ENCODE assay signal across 22 cellular contexts in the genomic region with DNA sequence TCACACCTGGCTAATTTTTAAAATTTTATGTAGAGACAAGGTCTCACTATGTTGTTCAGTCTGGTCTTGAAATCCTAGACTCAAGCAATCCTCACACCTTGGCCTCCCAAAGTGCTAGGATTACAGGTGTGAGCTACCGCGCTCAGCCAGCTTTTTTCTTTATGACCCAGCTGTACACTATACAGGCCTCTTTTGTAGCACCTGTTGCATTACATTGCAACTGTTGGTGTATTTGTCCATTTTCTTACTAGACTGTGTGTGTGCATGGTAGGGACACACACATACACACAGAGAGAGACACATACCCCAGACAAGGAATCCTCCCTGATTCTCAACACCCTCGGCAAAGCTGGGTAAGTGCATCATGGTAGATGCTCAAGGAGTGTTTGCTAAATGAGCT.
A peak's percentile ranks its signal among the peaks of the same experiment; 100 is the strongest.
DNase-seq lines count a peak whose midpoint lies in the region; FAIRE-seq and TF ChIP-seq lines count a peak whose summit lies in the region.
"Had no signal": no experiment of that assay in that cellular context is flagged by ENCODE, and none has a peak within 500 bp of the region (broad histone marks: within the 10 kb centered on the region; RNA-seq: fewer than 3 reads in every experiment).

No MANE protein-coding gene starts in this region.

- H3K27ac ChIP-seq in coronary artery (peak overlapping the region in 1 of 2 donors; percentile 2), endothelial cell of umbilical vein (ENCODE audit: insufficient read depth, low read depth, low read length) (no peak overlapping the region)
- H3K27ac ChIP-seq: BLaER1 had no signal

- no peak overlapping the region for H3K9ac ChIP-seq in endothelial cell of umbilical vein (replicated peaks; ENCODE audit: extremely low read depth, insufficient read depth, low read length)
- H3K9ac ChIP-seq: BLaER1 had no signal

- no peak for TF ChIP-seq POLR2A in endothelial cell of umbilical vein (IDR thresholded peaks at IDR 0.05; ENCODE audit: low read depth, low read length)

- no peaks in the 10 kb centered on the region for H3K27me3 ChIP-seq in endothelial cell of umbilical vein (ENCODE audit: control insufficient read depth in 2 of 2, insufficient read depth in 2 of 2, low read length in 2 of 2)
- H3K27me3 ChIP-seq: BE2C had no signal

- peaks cover 78% of the 10 kb centered on the region for H3K79me2 ChIP-seq in endothelial cell of umbilical vein (ENCODE audit: control insufficient read depth, insufficient read depth, low read length)

- peak; percentile 4 for FAIRE-seq in endothelial cell of umbilical vein (lab: Jason Lieb, UNC)
- FAIRE-seq: A204.1, D721Med, GM12878, GM18507 had no signal

- H2AFZ ChIP-seq in endothelial cell of umbilical vein (ENCODE audit: low read depth, low read length) = no peak overlapping the region

- H3K36me3 ChIP-seq in endothelial cell of umbilical vein (ENCODE audit: control insufficient read depth in 2 of 2, extremely low read depth in 1 of 2, insufficient read depth in 2 of 2, low read length in 2 of 2) = no peaks in the 10 kb centered on the region
- H3K36me3 ChIP-seq: BE2C, BLaER1 had no signal

- no peak overlapping the region for H3K4me2 ChIP-seq in endothelial cell of umbilical vein (ENCODE audit: insufficient read depth, low read length)
- H3K4me2 ChIP-seq: BLaER1 had no signal

- CTCF ChIA-PET in endothelial cell of umbilical vein (lab: Charles Lee) = interaction anchor here (1.0 to 1.3 kb wide), 3 partner anchors 8 to 129 kb away, joined by 3 to 6 read pairs (median 3); no protein-coding TSS in a partner anchor

- peaks cover 17% of the 10 kb centered on the region for H3K4me1 ChIP-seq in endothelial cell of umbilical vein (ENCODE audit: control insufficient read depth, extremely low read depth, insufficient read depth, low read length)
- H3K4me1 ChIP-seq: BE2C had no signal

- H3K4me3 ChIP-seq in coronary artery (no peak overlapping the region), endothelial cell of umbilical vein (replicated peaks in 1 of 3; ENCODE audit: insufficient read depth in 1 of 3, low read depth in 1 of 3, low read length in 3 of 3) (no peak overlapping the region)
- H3K4me3 ChIP-seq: BLaER1, GM12878 had no signal

- H4K20me1 ChIP-seq in endothelial cell of umbilical vein (replicated peaks; ENCODE audit: control insufficient read depth, extremely low read depth, insufficient read depth, low read length) = no peaks in the 10 kb centered on the region

- no TSS peak for BruUV-seq in endothelial cell of umbilical vein (replicated peaks; lab: Mats Ljungman, UMichigan)

- DNase-seq in coronary artery (ENCODE audit: low spot score) = peak; percentile 4
- no peak for DNase-seq in endothelial cell of umbilical vein (ENCODE audit: low read depth, low spot score)
- no peak for DNase-seq in stimulated activated CD8-positive, alpha-beta memory T cell treated with anti-CD3 and anti-CD28 coated beads, Interleukin-4, amount 100 ng/mL, for 48 hours
- DNase-seq in DMS79 (lab: John Stamatoyannopoulos, UW) = no peak
- DNase-seq in COLO829 (ENCODE audit: low spot score) = no peak
- DNase-seq: 8988T; ACHN; BE2C; C1 segment of cervical spinal cord; Caco-2; Calu3; CD4-positive, alpha-beta memory T cell; CD4-positive, CD25-positive, alpha-beta regulatory T cell; CD8-positive, alpha-beta memory T cell; DND-41; EL; GDM1 had no signal

- POLR2A ChIA-PET in endothelial cell of umbilical vein (lab: Charles Lee) = no interaction called here

- dilution Hi-C loops in endothelial cell of umbilical vein (cut with MboI; ENCODE audit: extremely low pct_ligation_motif_present, low sequenced_read_pairs) = no loop called here

- no peaks in the 10 kb centered on the region for H3K9me3 ChIP-seq in endothelial cell of umbilical vein (replicated peaks; ENCODE audit: control insufficient read depth, insufficient read depth, low read length)
- H3K9me3 ChIP-seq: BE2C, Caco-2 had no signal

- intact Hi-C loops in endothelial cell of umbilical vein (cut with micrococcal nuclease) = no loop called here

- TF ChIP-seq CTCF in coronary artery (IDR thresholded peaks at IDR 0.05) (no peak), endothelial cell of umbilical vein (IDR thresholded peaks at IDR 0.05; ENCODE audit: extremely low read depth in 1 of 2, insufficient read depth in 1 of 2, low read depth in 1 of 2, low read length in 2 of 2) (no peak)

- H3K9me1 ChIP-seq in endothelial cell of umbilical vein (replicated peaks; ENCODE audit: control insufficient read depth, extremely low read depth, insufficient read depth, low read length) = no peaks in the 10 kb centered on the region

TF ChIP-seq in endothelial cell of umbilical vein, 7 proteins besides CTCF, POLR2A, EP300 and RAD21:
- no peak for TF ChIP-seq MYC (IDR thresholded peaks at IDR 0.05; ENCODE audit: low read depth, low read length)
- TF ChIP-seq, protein P1, sequence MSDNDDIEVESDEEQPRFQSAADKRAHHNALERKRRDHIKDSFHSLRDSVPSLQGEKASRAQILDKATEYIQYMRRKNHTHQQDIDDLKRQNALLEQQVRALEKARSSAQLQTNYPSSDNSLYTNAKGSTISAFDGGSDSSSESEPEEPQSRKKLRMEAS (IDR thresholded peaks at IDR 0.05; ENCODE audit: insufficient read depth, insufficient read length) = no peak
- no peak for TF ChIP-seq POLR2AphosphoS5 (IDR thresholded peaks at IDR 0.05; ENCODE audit: insufficient read depth, low read depth, low read length)
- no peak for TF ChIP-seq FOS (IDR thresholded peaks at IDR 0.05; ENCODE audit: borderline replicate concordance, insufficient read depth, low read length)
- no peak for TF ChIP-seq GATA2 (IDR thresholded peaks at IDR 0.05; ENCODE audit: insufficient read depth, insufficient read length, low read depth, low read length)
- TF ChIP-seq JUN (IDR thresholded peaks at IDR 0.05; ENCODE audit: borderline replicate concordance, insufficient read depth, insufficient read length, low read depth) = no peak
- no peak for TF ChIP-seq EZH2 (IDR thresholded peaks at IDR 0.05; ENCODE audit: borderline replicate concordance, low read depth, low read length, severe bottlenecking)
